ENCODE assay signal across 10 cellular contexts in the genomic region with DNA sequence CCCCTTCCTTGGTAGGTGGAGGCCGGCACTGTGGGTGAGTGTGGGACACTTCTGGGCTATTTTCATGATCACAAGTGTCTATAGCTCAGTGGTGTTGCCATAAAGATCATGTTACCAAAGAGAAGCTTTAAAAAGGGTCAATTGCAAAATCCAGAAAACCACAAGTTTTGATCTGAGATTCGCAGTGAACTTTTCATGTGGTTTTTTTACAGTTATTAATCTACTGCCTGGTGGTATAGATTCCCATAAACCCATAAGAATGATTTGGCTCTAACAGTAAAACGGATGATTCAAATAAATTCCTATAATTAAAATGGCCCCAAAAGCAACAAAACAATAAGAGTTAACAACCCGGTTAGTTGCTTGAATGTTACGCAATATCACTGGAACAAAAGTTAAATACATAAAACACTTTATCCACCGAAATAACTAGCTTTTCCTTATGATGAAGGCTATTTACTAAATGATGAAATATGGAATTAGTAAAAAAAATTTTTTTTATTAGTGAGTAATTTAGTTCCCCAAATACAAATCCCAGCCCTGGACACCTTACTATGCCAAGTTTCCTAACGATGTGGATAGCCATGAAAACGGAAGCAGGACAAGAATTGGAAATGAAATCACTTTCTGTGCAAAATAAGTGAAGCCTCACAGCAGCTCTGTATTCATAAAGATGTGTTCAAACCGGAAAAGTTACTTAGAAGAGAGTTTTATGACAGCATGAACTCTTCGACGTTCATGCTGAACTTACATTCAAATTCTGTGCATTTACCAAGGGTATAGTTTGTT.
DNase-seq lines count a peak whose midpoint lies in the region; ATAC-seq and TF ChIP-seq lines count a peak whose summit lies in the region.
"Had no signal": no experiment of that assay in that cellular context is flagged by ENCODE, and none has a peak within 500 bp of the region (broad histone marks: within the 10 kb centered on the region; RNA-seq: fewer than 3 reads in every experiment).

No MANE protein-coding gene starts in this region.

- H2AFZ ChIP-seq in GM23338 = no peak overlapping the region

- peaks cover 19% of the 10 kb centered on the region for H3K4me1 ChIP-seq in GM23338 (ENCODE audit: insufficient read depth)
- H3K4me1 ChIP-seq in gastrocnemius medialis = no peaks in the 10 kb centered on the region
- H3K4me1 ChIP-seq in HAP-1 = no peaks in the 10 kb centered on the region
- H3K4me1 ChIP-seq: prostate gland had no signal

- no peak for TF ChIP-seq CTCF in GM23338 (conservative IDR thresholded peaks at IDR 0.05; ENCODE audit: low read depth in 2 of 2)
- no peak for TF ChIP-seq CTCF in fibroblast of mammary gland (conservative IDR thresholded peaks at IDR 0.05; ENCODE audit: control insufficient read depth, insufficient read depth, low read depth, low read length)
- no peak for TF ChIP-seq CTCF in gastrocnemius medialis (IDR thresholded peaks at IDR 0.05 in 4 of 5, conservative IDR thresholded peaks at IDR 0.05 in 1 of 5)

- H3K9me3 ChIP-seq in gastrocnemius medialis = no peaks in the 10 kb centered on the region
- no peaks in the 10 kb centered on the region for H3K9me3 ChIP-seq in HAP-1
- H3K9me3 ChIP-seq: prostate gland had no signal

- no peaks in the 10 kb centered on the region for H3K79me2 ChIP-seq in GM23338 (replicated peaks; ENCODE audit: insufficient read depth)

- H3K9me2 ChIP-seq in GM23338 (ENCODE audit: insufficient read depth) = peaks cover 7% of the 10 kb centered on the region; the same call in 1 of the 2 replicates

- no peaks in the 10 kb centered on the region for H3F3A ChIP-seq in GM23338 (replicated peaks; ENCODE audit: low read depth)

- H3K4me3 ChIP-seq in GM23338 (no peak overlapping the region), fibroblast of mammary gland (ENCODE audit: control insufficient read depth, low read depth, low read length) (no peak overlapping the region), gastrocnemius medialis (no peak overlapping the region), HAP-1 (no peak overlapping the region)
- H3K4me3 ChIP-seq: prostate gland had no signal

- TF ChIP-seq POLR2A in gastrocnemius medialis (IDR thresholded peaks at IDR 0.05) = no peak

- 0 out of 2 replicates have a peak overlapping the region, but pooled peaks have one; percentile 60 for H3K4me2 ChIP-seq in GM23338

- H3K27me3 ChIP-seq in GM23338 (ENCODE audit: insufficient read depth) (no peaks in the 10 kb centered on the region), gastrocnemius medialis (no peaks in the 10 kb centered on the region), HAP-1 (ENCODE audit: low read depth) (no peaks in the 10 kb centered on the region)

- in situ Hi-C loops in gastrocnemius medialis (cut with MboI; ENCODE audit: low sequenced_read_pairs in 4 of 4) = no loop called here
- in situ Hi-C loops in HAP-1 (cut with MboI; ENCODE audit: low sequenced_read_pairs) = no loop called here

- no peak overlapping the region for H3K4me3 Mint-ChIP-seq in GM23338

- no peaks in the 10 kb centered on the region for H3K36me3 Mint-ChIP-seq in GM23338 (ENCODE audit: low read depth)

- H3K27ac Mint-ChIP-seq in GM23338 = 0 out of 2 replicates have a peak overlapping the region, but pooled peaks have one; percentile 42

- H3K27ac ChIP-seq in GM23338 (ENCODE audit: low read depth) (no peak overlapping the region), gastrocnemius medialis (peak overlapping the region in 3 of 4 donors; percentile 3 to 45 (median 31))
- H3K27ac ChIP-seq: prostate gland had no signal

- intact Hi-C loops in gastrocnemius medialis (cut with DNase I; ENCODE audit: low total_unique reads) = no loop called here

- no peaks in the 10 kb centered on the region for H4K20me1 ChIP-seq in GM23338 (replicated peaks; ENCODE audit: insufficient read depth)

- peaks cover 36% of the 10 kb centered on the region for H3K4me1 Mint-ChIP-seq in GM23338

- ATAC-seq in GM23338 (no peak), gastrocnemius medialis (no peak), left lobe of liver (no peak), GM21381 (IDR thresholded peaks at IDR 0.05; ENCODE audit: unreplicated experiment) (no peak)

- H3K36me3 ChIP-seq in GM23338 (ENCODE audit: insufficient read depth) (no peaks in the 10 kb centered on the region), gastrocnemius medialis (no peaks in the 10 kb centered on the region), HAP-1 (replicated peaks) (no peaks in the 10 kb centered on the region)
- H3K36me3 ChIP-seq: prostate gland had no signal

- DNase-seq in GM23338 (ENCODE audit: low spot score) (no peak), NOMO-1 treated with dmso at 0.1 percent for 144 hours (lab: John Stamatoyannopoulos, UW; ENCODE audit: unreplicated experiment) (peak; percentile 38), fibroblast of mammary gland (ENCODE audit: low read depth) (peak; percentile 94), gastrocnemius medialis (no peak), HAP-1 (ENCODE audit: low spot score in 2 of 2) (no peak), SW 1271 (lab: John Stamatoyannopoulos, UW) (no peak), left lobe of liver (ENCODE audit: low spot score) (no peak)
- DNase-seq: NCI-H2081 had no signal

- H3K9me3 Mint-ChIP-seq in GM23338 = no peaks in the 10 kb centered on the region

- H3K27me3 Mint-ChIP-seq in GM23338 (ENCODE audit: insufficient read depth, low read depth, poor library complexity) = peaks cover 5% of the 10 kb centered on the region

TF ChIP-seq in GM23338, 12 proteins besides CTCF, POLR2A, EP300 and RAD21:
- TF ChIP-seq EZH2phosphoT487 (IDR thresholded peaks at IDR 0.05; ENCODE audit: unreplicated experiment) = no peak
- TF ChIP-seq ZNF331 (CRISPR knock-in tag; IDR thresholded peaks at IDR 0.05; ENCODE audit: low read depth) = no peak
- no peak for TF ChIP-seq JUNB (IDR thresholded peaks at IDR 0.05; ENCODE audit: unreplicated experiment)
- no peak for TF ChIP-seq POLR2AphosphoS5 (IDR thresholded peaks at IDR 0.05; ENCODE audit: low read depth)

Comparison
In these comparisons a context has a peak if more than half of its experiments do, and no peak if none do; other contexts are left out.
1. DNase-seq: peak in NOMO-1 treated with dmso at 0.1 percent for 144 hours (single experiment) and fibroblast of mammary gland (single experiment); none in GM23338 (single experiment), gastrocnemius medialis (0 of 2), HAP-1 (0 of 2), SW 1271 (0 of 2) and left lobe of liver (single experiment).